ENCODE assay signal across 13 cellular contexts in genomic region chr22:18035740-18036139, GRCh38. TPM values are rescaled to one million over a fixed set of nuclear protein-coding genes. Genes with fewer than 3 reads are reported as not detected.
DNase-seq lines count a peak whose midpoint lies in the region; ATAC-seq and TF ChIP-seq lines count a peak whose summit lies in the region.
"Had no signal": no experiment of that assay in that cellular context is flagged by ENCODE, and none has a peak within 500 bp of the region (broad histone marks: within the 10 kb centered on the region; RNA-seq: fewer than 3 reads in every experiment).

No MANE protein-coding gene starts in this region.

- BruUV-seq in Calu3 (replicated peaks; lab: Mats Ljungman, UMichigan), result no TSS peak

- no peak for TF ChIP-seq CTCF in Calu3 (IDR thresholded peaks at IDR 0.05; ENCODE audit: unreplicated experiment)
- TF ChIP-seq CTCF in lower lobe of right lung (IDR thresholded peaks at IDR 0.05), result no peak

- ATAC-seq in lower lobe of right lung, result peak in 1 of 2 donors; percentile 43
- no peak for ATAC-seq in HG02610 (IDR thresholded peaks at IDR 0.05; ENCODE audit: unreplicated experiment)
- ATAC-seq in GM21381 (IDR thresholded peaks at IDR 0.05; ENCODE audit: unreplicated experiment), result no peak

- peaks cover 57% of the 10 kb centered on the region for H3K4me1 Mint-ChIP-seq in Calu3 (ENCODE audit: low read depth, unreplicated experiment)

- H3K4me3 ChIP-seq in lower lobe of right lung, result no peak overlapping the region

- peak; percentile 94 for DNase-seq in Calu3
- DNase-seq in LoVo (ENCODE audit: low spot score), result peak; percentile 40
- peak; percentile 46 for DNase-seq in astrocyte of the hippocampus (ENCODE audit: low read depth, low spot score)
- peak; percentile 52 for DNase-seq in lower lobe of right lung
- DNase-seq in DMS114 treated with DMSO at 0.1 percent for 48 hours (lab: John Stamatoyannopoulos, UW; ENCODE audit: unreplicated experiment), result no peak
- no peak for DNase-seq in NAMALWA (ENCODE audit: low spot score)
- DNase-seq: activated CD4-positive, CD25-positive, alpha-beta regulatory T cell; head of caudate nucleus; stimulated activated CD4-positive, alpha-beta T cell treated with anti-CD3 and anti-CD28 coated beads, Interleukin-1b, Interleukin-23, amount 100 ng/mL, for 48 hours had no signal

- H3K27ac ChIP-seq in lower lobe of right lung, result no peak overlapping the region
- H3K27ac ChIP-seq: C4-2B had no signal

- intact Hi-C loops in Calu3 (cut with micrococcal nuclease; ENCODE audit: unreplicated experiment) (no loop called here), lower lobe of right lung (cut with DNase I) (no loop called here)

- H3K27ac Mint-ChIP-seq in Calu3 (ENCODE audit: unreplicated experiment), result peak overlapping the region; percentile 89
- H3K27ac Mint-ChIP-seq: dendritic cell treated with granulocyte-macrophage colony-stimulating factor and Interleukin-4, amounts not matched to agents 40 ng/mL and 50 ng/mL, for 4 days had no signal

- CTCF ChIA-PET in Calu3 (lab: Charles Lee), result interaction anchor here (1.0 to 1.6 kb wide), 2 partner anchors 21 to 40 kb away, joined by 4 to 5 read pairs; no protein-coding TSS in a partner anchor

- H3K9me3 ChIP-seq in lower lobe of right lung, result no peaks in the 10 kb centered on the region

- H3K9me3 Mint-ChIP-seq in Calu3 (ENCODE audit: low read depth, unreplicated experiment), result no peaks in the 10 kb centered on the region
- H3K9me3 Mint-ChIP-seq: dendritic cell treated with granulocyte-macrophage colony-stimulating factor and Interleukin-4, amounts not matched to agents 40 ng/mL and 50 ng/mL, for 4 days had no signal

- no peaks in the 10 kb centered on the region for H3K36me3 ChIP-seq in lower lobe of right lung

- peak overlapping the region; percentile 38 for H3K4me3 Mint-ChIP-seq in Calu3 (ENCODE audit: low read depth, unreplicated experiment)
- H3K4me3 Mint-ChIP-seq: dendritic cell treated with granulocyte-macrophage colony-stimulating factor and Interleukin-4, amounts not matched to agents 40 ng/mL and 50 ng/mL, for 4 days had no signal

- H3K27me3 Mint-ChIP-seq in Calu3 (ENCODE audit: unreplicated experiment), result no peaks in the 10 kb centered on the region

- peaks cover 5% of the 10 kb centered on the region for H3K36me3 Mint-ChIP-seq in Calu3 (ENCODE audit: insufficient read depth, unreplicated experiment)

- H3K27me3 ChIP-seq in lower lobe of right lung (ENCODE audit: low read depth), result no peaks in the 10 kb centered on the region

- no peaks in the 10 kb centered on the region for H3K4me1 ChIP-seq in lower lobe of right lung

RNA-seq across cellular contexts. Expression of gene MICAL3, which starts 11.4 kb away (rescaled TPM):
- total RNA-seq in Calu3 (2022) (60.6 and 71.3 TPM in 2 replicates), lower lobe of right lung (23.5 TPM)

RNA-seq across cellular contexts. Expression of gene PEX26, which starts 42.0 kb away (rescaled TPM):
- 46.1 and 47.0 TPM in 2 replicates for total RNA-seq in Calu3 (2022)
- total RNA-seq in lower lobe of right lung, result 31.5 TPM

Comparison
In these comparisons a context has a peak if more than half of its experiments do, and no peak if none do; other contexts are left out.
1. DNase-seq: peak in Calu3 (single experiment), LoVo (single experiment), astrocyte of the hippocampus (single experiment) and lower lobe of right lung (single experiment); none in DMS114 treated with DMSO at 0.1 percent for 48 hours (single experiment) and NAMALWA (single experiment).